ENCODE assay signal across 2 cellular contexts in genomic region chr19:18867751-18868150, GRCh38.
TF ChIP-seq lines count a peak whose summit lies in the region.

No MANE protein-coding gene starts in this region.

TF ChIP-seq in HCT116, 20 proteins besides CTCF, POLR2A, EP300 and RAD21:
- TF ChIP-seq CBX3 (IDR thresholded peaks at IDR 0.05; ENCODE audit: low read depth) (no peak), POLR2AphosphoS5 (IDR thresholded peaks at IDR 0.05; ENCODE audit: low read depth, low read length) (no peak), EZH2phosphoT487 (IDR thresholded peaks at IDR 0.05; ENCODE audit: borderline replicate concordance) (no peak), ATF3 (IDR thresholded peaks at IDR 0.05) (no peak), YY1 (IDR thresholded peaks at IDR 0.05; ENCODE audit: extremely low read depth, insufficient replicate concordance, low read depth, low read length) (no peak)

TF ChIP-seq in H1, 55 proteins besides CTCF, POLR2A, EP300 and RAD21:
- TF ChIP-seq RNF2 (IDR thresholded peaks at IDR 0.05; ENCODE audit: borderline replicate concordance, low read depth, low read length, missing control alignments, poor library complexity, severe bottlenecking) (no peak), RXRA (IDR thresholded peaks at IDR 0.05; ENCODE audit: insufficient read depth, low read depth, low read length) (no peak), POU5F1 (IDR thresholded peaks at IDR 0.05; ENCODE audit: low read depth, low read length) (no peak), GTF2F1 (IDR thresholded peaks at IDR 0.05; ENCODE audit: borderline replicate concordance, low read depth, low read length) (no peak), SP4 (IDR thresholded peaks at IDR 0.05; ENCODE audit: low read length) (no peak), SIN3A (conservative IDR thresholded peaks at IDR 0.05 in 1 of 2, IDR thresholded peaks at IDR 0.05 in 1 of 2; ENCODE audit: low read depth in 1 of 2, low read length in 2 of 2) (no peak), KDM5A (IDR thresholded peaks at IDR 0.05; ENCODE audit: low read length) (no peak), CREB1 (IDR thresholded peaks at IDR 0.05) (no peak), NRF1 (IDR thresholded peaks at IDR 0.05; ENCODE audit: low read depth, low read length) (no peak), HDAC2 (IDR thresholded peaks at IDR 0.05; ENCODE audit: borderline replicate concordance in 1 of 2, low read depth in 2 of 2, low read length in 2 of 2) (no peak), BRCA1 (IDR thresholded peaks at IDR 0.05; ENCODE audit: low read depth, low read length) (no peak), SIRT6 (IDR thresholded peaks at IDR 0.05; ENCODE audit: low read length) (no peak), CBX8 (IDR thresholded peaks at IDR 0.05; ENCODE audit: borderline replicate concordance, low read depth, low read length) (no peak), TBP (IDR thresholded peaks at IDR 0.05; ENCODE audit: low read depth, low read length) (no peak), YY1 (IDR thresholded peaks at IDR 0.05; ENCODE audit: low read depth, low read length) (no peak)
